ENCODE assay signal across 2 cellular contexts in genomic region chr22:35993048-35993714, GRCh38.
A peak's percentile ranks its signal among the peaks of the same experiment; 100 is the strongest.
TF ChIP-seq lines count a peak whose summit lies in the region.

No MANE protein-coding gene starts in this region.

TF ChIP-seq in liver, 16 proteins besides CTCF, POLR2A, EP300 and RAD21:
- TF ChIP-seq YY1 (IDR thresholded peaks at IDR 0.05) (peak; percentile 80), FOXA1 (IDR thresholded peaks at IDR 0.05) (peak; percentile 15), JUND (IDR thresholded peaks at IDR 0.05) (peak; percentile 71 to 82), HNF4A (conservative IDR thresholded peaks at IDR 0.05) (peak; percentile 98), SP1 (IDR thresholded peaks at IDR 0.05) (peak; percentile 93), REST (IDR thresholded peaks at IDR 0.05) (peak; percentile 65), NR2F2 (IDR thresholded peaks at IDR 0.05) (peak; percentile 9), ATF3 (IDR thresholded peaks at IDR 0.05) (peak; percentile 98), HNF4G (IDR thresholded peaks at IDR 0.05) (peak; percentile 89), FOXA2 (IDR thresholded peaks at IDR 0.05) (peak; percentile 32), EGR1 (IDR thresholded peaks at IDR 0.05; ENCODE audit: low read depth in 2 of 2) (no peak), RXRA (IDR thresholded peaks at IDR 0.05) (peak; percentile 78 to 83), MAX (IDR thresholded peaks at IDR 0.05) (peak; percentile 70), ZBTB33 (IDR thresholded peaks at IDR 0.05) (peak; percentile 68), GABPA (IDR thresholded peaks at IDR 0.05 in 1 of 2, conservative IDR thresholded peaks at IDR 0.05 in 1 of 2) (no peak), TAF1 (conservative IDR thresholded peaks at IDR 0.05) (no peak)

TF ChIP-seq in HepG2, 621 proteins besides CTCF, POLR2A, EP300 and RAD21:
- no peak for TF ChIP-seq ZBTB2 (CRISPR knock-in tag; IDR thresholded peaks at IDR 0.05; ENCODE audit: low read depth)
- no peak for TF ChIP-seq SNRNP70 (IDR thresholded peaks at IDR 0.05; ENCODE audit: low read depth, low read length)
- no peak for TF ChIP-seq DDIT3 (CRISPR knock-in tag; IDR thresholded peaks at IDR 0.05)
- TF ChIP-seq RFXAP (CRISPR knock-in tag; IDR thresholded peaks at IDR 0.05; ENCODE audit: borderline replicate concordance): no peak
- no peak for TF ChIP-seq ARNT (IDR thresholded peaks at IDR 0.05)
- TF ChIP-seq PLSCR1 (CRISPR knock-in tag; IDR thresholded peaks at IDR 0.05; ENCODE audit: borderline replicate concordance): no peak
- no peak for TF ChIP-seq KDM5A (IDR thresholded peaks at IDR 0.05; ENCODE audit: borderline replicate concordance, low read length)
